9 cellular contexts compared by ENCODE assay signal in the genomic region with DNA sequence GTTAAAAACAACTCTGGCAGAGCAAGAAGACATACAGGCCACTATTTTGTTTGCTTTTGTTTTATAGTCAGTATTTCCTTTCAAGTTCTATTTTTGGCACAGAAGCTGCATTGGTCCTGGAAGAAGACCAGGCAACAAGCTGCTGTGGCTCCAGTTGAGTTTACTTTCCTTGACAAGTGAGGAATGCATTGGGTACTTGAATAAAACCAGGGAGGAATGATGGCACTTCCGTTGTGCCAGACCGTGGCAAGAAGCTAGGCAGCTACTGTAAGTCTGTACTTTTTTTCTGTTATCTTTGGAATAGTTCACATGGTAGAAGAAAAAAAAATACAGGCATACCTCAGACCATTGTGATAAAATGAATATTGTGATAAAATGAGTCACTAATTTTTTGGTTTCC.
DNase-seq lines count a peak whose midpoint lies in the region; ATAC-seq and TF ChIP-seq lines count a peak whose summit lies in the region.
"Had no signal": no experiment of that assay in that cellular context is flagged by ENCODE, and none has a peak within 500 bp of the region (broad histone marks: within the 10 kb centered on the region; RNA-seq: fewer than 3 reads in every experiment).

No MANE protein-coding gene starts in this region.

- no peak overlapping the region for H3K4me3 Mint-ChIP-seq in activated CD4-positive, alpha-beta T cell treated with anti-CD3 and anti-CD28 coated beads, Interleukin-2, amount 10 ng/mL, durations not matched to agents 24 days and 14 days
- H3K4me3 Mint-ChIP-seq in T-helper 17 cell, result no peak overlapping the region

- H3K4me1 ChIP-seq in heart left ventricle (peaks cover 13 to 65% (median 37%) of the 10 kb centered on the region in 12 donors), tibial artery (peaks cover 0 to 52% (median 35%) of the 10 kb centered on the region in 4 donors)

- no peaks in the 10 kb centered on the region for H3K27me3 ChIP-seq in heart left ventricle
- H3K27me3 ChIP-seq in tibial artery, result no peaks in the 10 kb centered on the region

- intact Hi-C loops in activated CD4-positive, alpha-beta T cell treated with anti-CD3 and anti-CD28 coated beads, Interleukin-2, amount 10 ng/mL, durations not matched to agents 24 days and 14 days (cut with micrococcal nuclease), result loop anchor here (5.0 kb wide), 1 partner anchor 34 kb away; no protein-coding TSS in a partner anchor
- intact Hi-C loops in heart left ventricle (cut with DNase I), result loop anchor here in 1 of 10 donors (10.0 kb wide), 1 partner anchor 63 kb away; a partner anchor contains a TSS
- intact Hi-C loops in tibial artery (cut with DNase I; ENCODE audit: low total_unique reads), result no loop called here

- peaks cover 0 to 8% (median 0%) of the 10 kb centered on the region in 9 donors for H3K36me3 ChIP-seq in heart left ventricle
- peaks cover 9 to 12% (median 11%) of the 10 kb centered on the region in 3 donors for H3K36me3 ChIP-seq in tibial artery

- H3K27ac Mint-ChIP-seq in activated CD4-positive, alpha-beta T cell treated with anti-CD3 and anti-CD28 coated beads, Interleukin-2, amount 10 ng/mL, durations not matched to agents 24 days and 14 days, result peak overlapping the region; percentile 49
- peak overlapping the region; percentile 56 for H3K27ac Mint-ChIP-seq in T-helper 17 cell

- H3K9me3 ChIP-seq in T-helper 17 cell (ENCODE audit: control insufficient read depth, low read length, poor library complexity, severe bottlenecking), result no peaks in the 10 kb centered on the region
- H3K9me3 ChIP-seq in heart left ventricle, result peaks cover 0 to 20% (median 7%) of the 10 kb centered on the region in 12 donors
- H3K9me3 ChIP-seq in tibial artery, result peaks cover 0 to 11% (median 10%) of the 10 kb centered on the region in 3 donors

- 1 to 15% (median 6%) methylated on average over 2 of the region's 2 CpGs for WGBS in heart left ventricle, 4 donors

- H3K4me3 ChIP-seq in heart left ventricle (no peak overlapping the region), tibial artery (no peak overlapping the region)

- ATAC-seq in T-helper 17 cell (no peak), heart left ventricle (peak; percentile 52 to 78 (median 74)), HG03520 (IDR thresholded peaks at IDR 0.05; ENCODE audit: unreplicated experiment) (no peak)

- peaks cover 50% of the 10 kb centered on the region for H3K36me3 Mint-ChIP-seq in activated CD4-positive, alpha-beta T cell treated with anti-CD3 and anti-CD28 coated beads, Interleukin-2, amount 10 ng/mL, durations not matched to agents 24 days and 14 days (ENCODE audit: low read depth)
- H3K36me3 Mint-ChIP-seq in T-helper 17 cell (ENCODE audit: low read depth), result peaks cover 5% of the 10 kb centered on the region

- no peak for TF ChIP-seq POLR2A in heart left ventricle (IDR thresholded peaks at IDR 0.05)

- H3K27ac ChIP-seq in heart left ventricle (peak overlapping the region in 11 of 12 donors; percentile 30 to 86 (median 63)), tibial artery (peak overlapping the region; percentile 3 to 55)

- no peak for DNase-seq in activated CD4-positive, alpha-beta T cell treated with anti-CD3 and anti-CD28 coated beads, Interleukin-2, amount 10 ng/mL, durations not matched to agents 24 days and 14 days
- DNase-seq in activated CD4-positive, alpha-beta T cell treated with anti-CD3 and anti-CD28 coated beads, Interleukin-2, amount 50 U/mL, for 4 hours, result no peak
- DNase-seq in T-helper 17 cell, result no peak
- DNase-seq in heart left ventricle, result peak in 4 of 5 donors; percentile 31 to 42 (median 36)
- no peak for DNase-seq in tibial artery
- no peak for DNase-seq in anterior cingulate cortex (lab: John Stamatoyannopoulos, UW)
- no peak for DNase-seq in activated CD4-positive, alpha-beta T cell treated with anti-CD3 and anti-CD28 coated beads for 4 hours
- DNase-seq: NK-92 treated with Interleukin-12 subunit alpha and Interleukin-12 subunit beta, amount 100 ng/mL, for 24 hours had no signal

- TF ChIP-seq CTCF in heart left ventricle (IDR thresholded peaks at IDR 0.05) (no peak), tibial artery (IDR thresholded peaks at IDR 0.05) (no peak)

- H3K9me3 Mint-ChIP-seq in activated CD4-positive, alpha-beta T cell treated with anti-CD3 and anti-CD28 coated beads, Interleukin-2, amount 10 ng/mL, durations not matched to agents 24 days and 14 days, result peaks cover 3% of the 10 kb centered on the region

- peaks cover 49% of the 10 kb centered on the region for H3K4me1 Mint-ChIP-seq in activated CD4-positive, alpha-beta T cell treated with anti-CD3 and anti-CD28 coated beads, Interleukin-2, amount 10 ng/mL, durations not matched to agents 24 days and 14 days
- H3K4me1 Mint-ChIP-seq in T-helper 17 cell, result peaks cover 32% of the 10 kb centered on the region

- H3K27me3 Mint-ChIP-seq in activated CD4-positive, alpha-beta T cell treated with anti-CD3 and anti-CD28 coated beads, Interleukin-2, amount 10 ng/mL, durations not matched to agents 24 days and 14 days, result no peaks in the 10 kb centered on the region
- H3K27me3 Mint-ChIP-seq in T-helper 17 cell, result no peaks in the 10 kb centered on the region

Comparison
In these comparisons a context has a peak if more than half of its experiments do, and no peak if none do; other contexts are left out.
1. DNase-seq: peak in heart left ventricle (4 of 5); none in activated CD4-positive, alpha-beta T cell treated with anti-CD3 and anti-CD28 coated beads, Interleukin-2, amount 10 ng/mL, durations not matched to agents 24 days and 14 days (single experiment), activated CD4-positive, alpha-beta T cell treated with anti-CD3 and anti-CD28 coated beads, Interleukin-2, amount 50 U/mL, for 4 hours (0 of 2), T-helper 17 cell (0 of 3), tibial artery (0 of 2), anterior cingulate cortex (0 of 58) and activated CD4-positive, alpha-beta T cell treated with anti-CD3 and anti-CD28 coated beads for 4 hours (0 of 2).
2. ATAC-seq: peak in heart left ventricle (4 of 4); none in T-helper 17 cell (single experiment) and HG03520 (single experiment).